Comparison of ENCODE assay signal across 8 cellular contexts in genomic region chr12:14884458-14884878, GRCh38. TPM values are rescaled to one million over a fixed set of nuclear protein-coding genes. Genes with fewer than 3 reads are reported as not detected.
DNase-seq lines count a peak whose midpoint lies in the region; ATAC-seq lines count a peak whose summit lies in the region.

No MANE protein-coding gene starts in this region.

- H3K27ac Mint-ChIP-seq in activated naive CD4-positive, alpha-beta T cell treated with anti-CD3 and anti-CD28 coated beads, Interleukin-2, amount 50 U/mL, for 72 hours = peak overlapping the region in 1 of 2 donors; percentile 61

- intact Hi-C loops in left cardiac atrium (cut with DNase I) = no loop called here

- peaks cover 9 to 15% of the 10 kb centered on the region in 2 donors for H3K36me3 Mint-ChIP-seq in activated naive CD4-positive, alpha-beta T cell treated with anti-CD3 and anti-CD28 coated beads, Interleukin-2, amount 50 U/mL, for 72 hours

- ATAC-seq in GM19468 (IDR thresholded peaks at IDR 0.05; ENCODE audit: extremely low read depth, unreplicated experiment) (peak; percentile 90), left cardiac atrium (peak; percentile 69 to 77)
- peak; percentile 94 for ATAC-seq in activated naive CD4-positive, alpha-beta T cell treated with anti-CD3 and anti-CD28 coated beads, Interleukin-2, amount 50 U/mL, for 72 hours

- in situ Hi-C loops in SK-MEL-5 (cut with HindIII; ENCODE audit: low pct_unique_long_range_greater_than_20kb, low sequenced_read_pairs) = no loop called here

- peaks cover 0 to 6% of the 10 kb centered on the region in 2 donors for H3K9me3 Mint-ChIP-seq in activated naive CD4-positive, alpha-beta T cell treated with anti-CD3 and anti-CD28 coated beads, Interleukin-2, amount 50 U/mL, for 72 hours

- DNase-seq in COR-L47 (lab: John Stamatoyannopoulos, UW) (peak; percentile 23), HS-27A (ENCODE audit: low read depth) (peak; percentile 72), SK-MEL-5 (ENCODE audit: low read depth, low spot score) (peak; percentile 87), left cardiac atrium (peak; percentile 91), smooth muscle cell of the brain vasculature (ENCODE audit: low read depth, low spot score) (peak; percentile 71), iPS-NIHi11 (ENCODE audit: low spot score) (no peak)
- DNase-seq in activated naive CD4-positive, alpha-beta T cell treated with anti-CD3 and anti-CD28 coated beads, Interleukin-2, amount 50 U/mL, for 72 hours (ENCODE audit: low spot score in 2 of 2) = peak in 1 of 2 donors; percentile 69

RNA-seq across cellular contexts. Expression of gene MGP, which starts 1.2 kb away (rescaled TPM):
- 402 and 415 TPM in 2 replicates for total RNA-seq in SK-MEL-5 (2014; rRNA removed; shearing (Covaris generic))
- polyA plus RNA-seq in SK-MEL-5 (2015; cell fraction: cytosol; rRNA removed) = 169 and 276 TPM in 2 replicates
- 34.3 and 59.2 TPM in 2 replicates for polyA plus RNA-seq in SK-MEL-5 (2015; cell fraction: nucleus; rRNA removed)
- total RNA-seq in activated naive CD4-positive, alpha-beta T cell treated with anti-CD3 and anti-CD28 coated beads, Interleukin-2, amount 50 U/mL, for 72 hours = under 1 TPM in 1 of 2 donors, not detected in 1; 0.47 TPM
- total RNA-seq in left cardiac atrium = 1,000 to 10,000 TPM; 1,159 to 1,325 TPM

RNA-seq across cellular contexts. Expression of gene ART4, which starts 41.1 kb away (rescaled TPM):
- not detected in 2 replicates for total RNA-seq in SK-MEL-5 (2014; rRNA removed; shearing (Covaris generic))
- not detected in 2 replicates for polyA plus RNA-seq in SK-MEL-5 (2015; cell fraction: cytosol; rRNA removed)
- polyA plus RNA-seq in SK-MEL-5 (2015; cell fraction: nucleus; rRNA removed) = not detected in 2 replicates
- not detected for total RNA-seq in activated naive CD4-positive, alpha-beta T cell treated with anti-CD3 and anti-CD28 coated beads, Interleukin-2, amount 50 U/mL, for 72 hours
- 10 to 100 TPM in 1 of 2 donors, 1 to 10 TPM in 1; 5.4 to 11.8 TPM for total RNA-seq in left cardiac atrium

RNA-seq across cellular contexts. Expression of gene ERP27, which starts 53.9 kb away (rescaled TPM):
- 0.61 and 0.74 TPM in 2 replicates for total RNA-seq in SK-MEL-5 (2014; rRNA removed; shearing (Covaris generic))
- polyA plus RNA-seq in SK-MEL-5 (2015; cell fraction: cytosol; rRNA removed) = 1.1 and 1.6 TPM in 2 replicates
- polyA plus RNA-seq in SK-MEL-5 (2015; cell fraction: nucleus; rRNA removed) = 1.3 and 5.2 TPM in 2 replicates
- 1 to 10 TPM; 1.5 to 5.0 TPM for total RNA-seq in activated naive CD4-positive, alpha-beta T cell treated with anti-CD3 and anti-CD28 coated beads, Interleukin-2, amount 50 U/mL, for 72 hours
- under 1 TPM; 0.18 to 0.44 TPM for total RNA-seq in left cardiac atrium

Comparison
In these comparisons a context has a peak if more than half of its experiments do, and no peak if none do; other contexts are left out.
1. RNA of gene MGP, which starts 1.2 kb away (total RNA-seq): 1,159 to 1,325 TPM in left cardiac atrium and 402 to 415 TPM in SK-MEL-5; 0.47 TPM in activated naive CD4-positive, alpha-beta T cell treated with anti-CD3 and anti-CD28 coated beads, Interleukin-2, amount 50 U/mL, for 72 hours; every median in the first group is over 100 times any median in the second.
2. Peak in every context shown above with its lines, with median percentiles within 50 percentile points of each other: ATAC-seq.